24 cellular contexts compared by ENCODE assay signal in the genomic region with DNA sequence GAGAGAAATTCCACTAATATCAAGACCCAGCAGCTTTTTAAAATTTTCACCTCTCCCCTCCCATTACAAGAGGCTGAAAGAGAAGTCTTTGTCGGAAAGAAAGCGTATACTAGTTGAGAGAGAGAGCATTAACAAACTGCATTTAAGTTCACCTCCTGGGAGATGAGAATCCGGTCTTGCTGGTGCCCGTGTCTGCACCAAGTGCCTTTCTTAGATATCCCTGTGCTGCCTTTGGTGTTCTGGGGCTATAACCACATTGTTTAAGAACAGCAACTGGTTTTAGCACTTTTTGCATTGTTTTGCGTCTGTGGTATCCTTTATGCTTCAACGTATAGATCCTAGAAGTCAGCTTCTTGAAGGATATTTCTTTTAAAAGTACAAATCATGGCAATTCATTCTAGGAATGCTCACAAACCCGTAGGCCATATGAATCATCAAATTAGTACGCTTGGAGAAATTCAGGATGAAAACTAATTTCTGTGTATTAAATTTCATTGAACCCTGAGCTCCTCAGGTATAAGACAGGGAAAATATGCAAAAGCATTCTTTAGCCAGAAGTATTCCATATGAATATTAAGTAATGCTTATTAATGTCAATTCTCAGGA. TPM values are rescaled to one million over a fixed set of nuclear protein-coding genes. Genes with fewer than 3 reads are reported as not detected.
DNase-seq lines count a peak whose midpoint lies in the region; ATAC-seq, FAIRE-seq and TF ChIP-seq lines count a peak whose summit lies in the region.
"Had no signal": no experiment of that assay in that cellular context is flagged by ENCODE, and none has a peak within 500 bp of the region (broad histone marks: within the 10 kb centered on the region; RNA-seq: fewer than 3 reads in every experiment).

No MANE protein-coding gene starts in this region.

- FAIRE-seq in astrocyte (lab: Jason Lieb, UNC) (no peak), keratinocyte (lab: Jason Lieb, UNC) (peak; percentile 77)
- FAIRE-seq: GM19239, RCC 7860 had no signal

- H3K9me2 ChIP-seq in OCI-LY7 (ENCODE audit: insufficient read depth, low read length), result no peaks in the 10 kb centered on the region

- TF ChIP-seq CTCF in astrocyte (IDR thresholded peaks at IDR 0.05; ENCODE audit: insufficient read depth, low read depth, low read length) (no peak), keratinocyte (optimal IDR thresholded peaks at IDR 0.05 in 1 of 3, IDR thresholded peaks at IDR 0.05 in 1 of 3, conservative IDR thresholded peaks at IDR 0.05 in 1 of 3; ENCODE audit: extremely low read depth in 1 of 3, insufficient read depth in 2 of 3, low read length in 3 of 3) (no peak), OCI-LY7 (conservative IDR thresholded peaks at IDR 0.05; ENCODE audit: low read length) (no peak)

- H3K4me1 ChIP-seq in astrocyte (ENCODE audit: insufficient read depth, low read length), result peaks cover 7% of the 10 kb centered on the region
- H3K4me1 ChIP-seq in keratinocyte (ENCODE audit: control insufficient read depth, extremely low read depth, insufficient read depth, low read length), result peaks cover 24% of the 10 kb centered on the region
- H3K4me1 ChIP-seq in OCI-LY7 (ENCODE audit: insufficient read depth, low read length, poor library complexity, severe bottlenecking), result no peaks in the 10 kb centered on the region

- peak; percentile 31 for DNase-seq in Daoy (ENCODE audit: low read depth)
- peak; percentile 77 for DNase-seq in M059J (ENCODE audit: low read depth)
- DNase-seq in astrocyte (ENCODE audit: low read depth), result peak; percentile 25
- peak; percentile 32 for DNase-seq in keratinocyte (ENCODE audit: low read depth, low spot score)
- DNase-seq in OCI-LY7 (ENCODE audit: low spot score), result no peak
- no peak for DNase-seq in NCI-H1930 (lab: John Stamatoyannopoulos, UW)
- no peak for DNase-seq in nucleus accumbens (lab: John Stamatoyannopoulos, UW)
- no peak for DNase-seq in left cardiac atrium
- DNase-seq: CD8-positive, alpha-beta T cell; DMS79 treated with DMSO at 0.1 percent for 48 hours; H9; Kasumi-1; NCI-H1105 treated with DMSO at 0.1 percent for 48 hours; NCI-H1694 treated with DMSO at 0.1 percent for 48 hours; NCI-H226; NCI-H524 treated with DMSO at 0.1 percent for 48 hours; SJCRH30; SW 1271 had no signal

- H3K36me3 ChIP-seq in astrocyte (ENCODE audit: insufficient read depth, low read length) (no peaks in the 10 kb centered on the region), keratinocyte (ENCODE audit: control insufficient read depth in 2 of 2, extremely low read depth in 1 of 2, insufficient read depth in 2 of 2, low read length in 2 of 2) (no peaks in the 10 kb centered on the region), OCI-LY7 (ENCODE audit: insufficient read depth, low read length) (no peaks in the 10 kb centered on the region)
- H3K36me3 ChIP-seq: SJCRH30 had no signal

- H3K9me3 ChIP-seq in astrocyte (ENCODE audit: insufficient read depth, low read depth, low read length) (no peaks in the 10 kb centered on the region), keratinocyte (ENCODE audit: control insufficient read depth, low read depth, low read length) (no peaks in the 10 kb centered on the region), OCI-LY7 (ENCODE audit: low read length) (no peaks in the 10 kb centered on the region)
- H3K9me3 ChIP-seq: SJCRH30 had no signal

- H3K4me1 Mint-ChIP-seq in astrocyte (ENCODE audit: low read depth, unreplicated experiment), result no peaks in the 10 kb centered on the region
- H3K4me1 Mint-ChIP-seq: IgD-negative memory B cell had no signal

- no peak overlapping the region for H3K27ac Mint-ChIP-seq in astrocyte (ENCODE audit: unreplicated experiment)
- H3K27ac Mint-ChIP-seq: CD8-positive, alpha-beta T cell; H9; IgD-negative memory B cell had no signal

- H3K79me2 ChIP-seq in astrocyte (ENCODE audit: insufficient read depth, low read length) (no peaks in the 10 kb centered on the region), keratinocyte (ENCODE audit: control insufficient read depth, insufficient read depth, low read length) (no peaks in the 10 kb centered on the region), OCI-LY7 (ENCODE audit: insufficient read depth, low read depth, low read length) (no peaks in the 10 kb centered on the region)

- H4K20me1 ChIP-seq in astrocyte (ENCODE audit: insufficient read depth, low read length), result no peaks in the 10 kb centered on the region
- H4K20me1 ChIP-seq in keratinocyte (ENCODE audit: control insufficient read depth, extremely low read depth, insufficient read depth, low read length), result no peaks in the 10 kb centered on the region
- no peaks in the 10 kb centered on the region for H4K20me1 ChIP-seq in OCI-LY7 (ENCODE audit: insufficient read depth, low read length)

- H3K27me3 ChIP-seq in astrocyte (ENCODE audit: insufficient read depth, low read length) (no peaks in the 10 kb centered on the region), keratinocyte (ENCODE audit: control insufficient read depth, extremely low read depth, insufficient read depth, low read length) (no peaks in the 10 kb centered on the region)
- H3K27me3 ChIP-seq: SJCRH30 had no signal

- H3K4me2 ChIP-seq in astrocyte (ENCODE audit: low read length) (peak overlapping the region; percentile 11), keratinocyte (ENCODE audit: control insufficient read depth, extremely low read depth, insufficient read depth, low read depth, low read length) (peak overlapping the region; percentile 60), OCI-LY7 (ENCODE audit: low read length) (no peak overlapping the region)

- no TSS peak for BruUV-seq in OCI-LY7 (replicated peaks; lab: Mats Ljungman, UMichigan)

- POLR2A ChIA-PET in OCI-LY7 (lab: Charles Lee), result interaction anchor here (0.7 to 1.0 kb wide), 3 partner anchors 31 to 630 kb away, joined by 3 to 4 read pairs (median 3); no protein-coding TSS in a partner anchor

- no peak overlapping the region for H3K4me3 ChIP-seq in astrocyte (ENCODE audit: insufficient read depth, low read depth, low read length)
- H3K4me3 ChIP-seq in keratinocyte (ENCODE audit: control insufficient read depth in 2 of 3, extremely low read depth in 1 of 3, insufficient read depth in 2 of 3, low read depth in 1 of 3, low read length in 3 of 3), result peak overlapping the region in 1 of 3 experiments; percentile 9
- no peak overlapping the region for H3K4me3 ChIP-seq in OCI-LY7 (ENCODE audit: low read depth, low read length, poor library complexity, severe bottlenecking)
- H3K4me3 ChIP-seq: SJCRH30 had no signal

- H3K27ac ChIP-seq in astrocyte (ENCODE audit: low read depth, low read length) (no peak overlapping the region), keratinocyte (ENCODE audit: control insufficient read depth, insufficient read depth, low read length) (peak overlapping the region; percentile 65), OCI-LY7 (ENCODE audit: low read depth, low read length, poor library complexity, severe bottlenecking) (no peak overlapping the region)
- H3K27ac ChIP-seq: SJCRH30 had no signal

- H3K9me1 ChIP-seq in keratinocyte (ENCODE audit: control insufficient read depth, extremely low read depth, insufficient read depth, low read length), result no peaks in the 10 kb centered on the region

- no peak overlapping the region for H3K4me3 Mint-ChIP-seq in astrocyte (ENCODE audit: unreplicated experiment)
- H3K4me3 Mint-ChIP-seq: CD8-positive, alpha-beta T cell; H9; IgD-negative memory B cell had no signal

- peaks cover 2% of the 10 kb centered on the region for H3K27me3 Mint-ChIP-seq in astrocyte (ENCODE audit: low read depth, unreplicated experiment)

- dilution Hi-C loops in keratinocyte (cut with MboI; ENCODE audit: extremely low pct_ligation_motif_present, low sequenced_read_pairs), result no loop called here

- CTCF ChIA-PET in OCI-LY7 (lab: Charles Lee; ENCODE audit: unreplicated experiment), result no interaction called here

- H3K9me3 Mint-ChIP-seq in astrocyte (ENCODE audit: unreplicated experiment), result peaks cover 6% of the 10 kb centered on the region
- H3K9me3 Mint-ChIP-seq: CD8-positive, alpha-beta T cell; H9; IgD-negative memory B cell had no signal

- ATAC-seq in left cardiac atrium, result no peak
- ATAC-seq: CD8-positive, alpha-beta T cell had no signal

- H2AFZ ChIP-seq in astrocyte (ENCODE audit: low read depth, low read length), result no peak overlapping the region
- peak overlapping the region; percentile 84 for H2AFZ ChIP-seq in keratinocyte (ENCODE audit: control insufficient read depth, low read length)
- H2AFZ ChIP-seq in OCI-LY7 (ENCODE audit: low read length), result no peak overlapping the region

- H3K9ac ChIP-seq in astrocyte (ENCODE audit: low read length) (no peak overlapping the region), keratinocyte (ENCODE audit: control insufficient read depth, extremely low read depth, insufficient read depth, low read length) (no peak overlapping the region)

- intact Hi-C loops in OCI-LY7 (cut with micrococcal nuclease; ENCODE audit: unreplicated experiment), result no loop called here
- intact Hi-C loops in left cardiac atrium (cut with DNase I), result no loop called here

- no peaks in the 10 kb centered on the region for H3K36me3 Mint-ChIP-seq in astrocyte (ENCODE audit: low read depth, unreplicated experiment)
- H3K36me3 Mint-ChIP-seq: CD8-positive, alpha-beta T cell; IgD-negative memory B cell had no signal

RNA-seq across cellular contexts. Expression of a gene that starts 3.4 kb away (rescaled TPM):
- total RNA-seq in Daoy (2014; rRNA removed; shearing (Covaris generic)), result under 0.01 TPM in 1 of 2 replicates, not detected in the other
- total RNA-seq in M059J (2014; rRNA removed; shearing (Covaris generic)), result not detected in 2 replicates
- total RNA-seq in astrocyte (0.27 and 0.91 TPM in 2 replicates), OCI-LY7 (2022) (not detected in 2 replicates), left cardiac atrium (not detected)
- polyA plus RNA-seq in keratinocyte, result not detected in 3 replicates
- not detected for polyA plus RNA-seq in keratinocyte (2011; ENCODE audit: low read depth)
- not detected in 2 replicates for polyA plus RNA-seq in keratinocyte (2011; cell fraction: cytosol; rRNA removed)
- not detected in 2 replicates for polyA plus RNA-seq in keratinocyte (2011; cell fraction: nucleus; rRNA removed)
- not detected in 2 replicates for polyA plus RNA-seq in keratinocyte (2012; ENCODE audit: low replicate concordance)
- not detected in 3 replicates for polyA minus RNA-seq in keratinocyte
- not detected for polyA minus RNA-seq in keratinocyte (2011; cell fraction: cytosol; rRNA and poly(A)+ RNA removed)
- polyA minus RNA-seq in keratinocyte (2011; cell fraction: nucleus; rRNA and poly(A)+ RNA removed), result not detected in 2 replicates
- not detected in 2 replicates for total RNA-seq in OCI-LY7 (2014; rRNA removed; shearing (Covaris generic))
- total RNA-seq: A172; CD8-positive, alpha-beta T cell; H9; HT-29 had no signal
- polyA plus RNA-seq: BJ, IgD-negative memory B cell had no signal

RNA-seq across cellular contexts. Expression of a gene that starts 43.7 kb away (rescaled TPM):
- 68.4 and 117 TPM in 2 replicates for total RNA-seq in Daoy (2014; rRNA removed; shearing (Covaris generic))
- total RNA-seq in M059J (2014; rRNA removed; shearing (Covaris generic)), result 58.4 and 62.6 TPM in 2 replicates
- 2.0 and 2.6 TPM in 2 replicates for total RNA-seq in astrocyte
- 1.2 to 11.2 TPM (median 5.7 TPM) in 3 replicates for polyA plus RNA-seq in keratinocyte
- not detected for polyA plus RNA-seq in keratinocyte (2011; ENCODE audit: low read depth)
- polyA plus RNA-seq in keratinocyte (2011; cell fraction: cytosol; rRNA removed), result 1.8 and 2.8 TPM in 2 replicates
- polyA plus RNA-seq in keratinocyte (2011; cell fraction: nucleus; rRNA removed), result 0.87 and 1.6 TPM in 2 replicates
- polyA plus RNA-seq in keratinocyte (2012; ENCODE audit: low replicate concordance), result 0.11 and 5.6 TPM in 2 replicates
- 0.23 to 8.2 TPM (median 0.63 TPM) in 3 replicates for polyA minus RNA-seq in keratinocyte
- polyA minus RNA-seq in keratinocyte (2011; cell fraction: cytosol; rRNA and poly(A)+ RNA removed), result 2.1 TPM
- polyA minus RNA-seq in keratinocyte (2011; cell fraction: nucleus; rRNA and poly(A)+ RNA removed), result 0.84 and 1.2 TPM in 2 replicates
- total RNA-seq in OCI-LY7 (2014; rRNA removed; shearing (Covaris generic)), result 20.6 and 20.8 TPM in 2 replicates
- total RNA-seq in OCI-LY7 (2022), result 45.7 and 49.6 TPM in 2 replicates
- under 1 TPM in 1 of 2 donors, not detected in 1; 0.62 TPM for total RNA-seq in left cardiac atrium
- total RNA-seq: CD8-positive, alpha-beta T cell had no signal

Comparison
In these comparisons a context has a peak if more than half of its experiments do, and no peak if none do; other contexts are left out.
1. DNase-seq: peak in Daoy (single experiment), M059J (single experiment), astrocyte (single experiment) and keratinocyte (single experiment); none in OCI-LY7 (single experiment), NCI-H1930 (0 of 2), nucleus accumbens (0 of 56) and left cardiac atrium (single experiment).